18 cellular contexts compared by ENCODE assay signal in genomic region chr20:63360850-63361497, GRCh38. TPM values are rescaled to one million over a fixed set of nuclear protein-coding genes. Genes with fewer than 3 reads are reported as not detected.
DNase-seq lines count a peak whose midpoint lies in the region; ATAC-seq and TF ChIP-seq lines count a peak whose summit lies in the region.
"Had no signal": no experiment of that assay in that cellular context is flagged by ENCODE, and none has a peak within 500 bp of the region (broad histone marks: within the 10 kb centered on the region; RNA-seq: fewer than 3 reads in every experiment).

CHRNA4 (minus strand) TSS chr20:63361349; CDS start chr20:63361165, 184 bp downstream.

- H3K27me3 ChIP-seq in BLaER1 treated with 17β-estradiol and CSF1 and Interleukin-3, amounts not matched to agents 10 nM and 100 nM, result peaks cover 45 to 74% (median 57%) of the 10 kb centered on the region in 11 experiments
- H3K27me3 ChIP-seq in GM23338 (ENCODE audit: insufficient read depth), result peaks cover 18% of the 10 kb centered on the region

- peaks cover 0 to 78% (median 7%) of the 10 kb centered on the region in 11 experiments; a peak in 10 of 22 replicates for H4K20me1 ChIP-seq in BLaER1 treated with 17β-estradiol and CSF1 and Interleukin-3, amounts not matched to agents 10 nM and 100 nM
- no peaks in the 10 kb centered on the region for H4K20me1 ChIP-seq in GM23338 (replicated peaks; ENCODE audit: insufficient read depth)

- no peaks in the 10 kb centered on the region for H3K36me3 ChIP-seq in BLaER1 treated with 17β-estradiol and CSF1 and Interleukin-3, amounts not matched to agents 10 nM and 100 nM
- no peaks in the 10 kb centered on the region for H3K36me3 ChIP-seq in GM23338 (ENCODE audit: insufficient read depth)
- H3K36me3 ChIP-seq: left lung had no signal

- H3K36me3 Mint-ChIP-seq in GM23338 (ENCODE audit: low read depth), result no peaks in the 10 kb centered on the region; the same call in 2 of the 3 replicates
- H3K36me3 Mint-ChIP-seq in T-helper 2 cell treated with Interferon-gamma antibody and Interleukin-4, amounts not matched to agents 5 μg/mL and 100 μg/mL, for 36 hours (ENCODE audit: low read depth), result no peaks in the 10 kb centered on the region
- H3K36me3 Mint-ChIP-seq: activated naive CD4-positive, alpha-beta T cell treated with anti-CD3 and anti-CD28 coated beads, Interleukin-2, amount 50 U/mL, for 72 hours; natural killer cell had no signal

- H3K27me3 Mint-ChIP-seq in GM23338 (ENCODE audit: insufficient read depth, low read depth, poor library complexity), result peaks cover 24% of the 10 kb centered on the region
- H3K27me3 Mint-ChIP-seq in T-helper 2 cell treated with Interferon-gamma antibody and Interleukin-4, amounts not matched to agents 5 μg/mL and 100 μg/mL, for 36 hours (ENCODE audit: low read depth), result peaks cover 12% of the 10 kb centered on the region

- H3K9me3 ChIP-seq in BLaER1 treated with 17β-estradiol and CSF1 and Interleukin-3, amounts not matched to agents 10 nM and 100 nM (replicated peaks in 1 of 11), result no peaks in the 10 kb centered on the region
- H3K9me3 ChIP-seq: left lung had no signal

- H3K9me2 ChIP-seq in GM23338 (ENCODE audit: insufficient read depth), result no peaks in the 10 kb centered on the region

- no peak within 1 kb of the TSS for H3K27ac Mint-ChIP-seq in GM23338
- H3K27ac Mint-ChIP-seq in T-helper 2 cell treated with Interferon-gamma antibody and Interleukin-4, amounts not matched to agents 5 μg/mL and 100 μg/mL, for 36 hours, result no peak within 1 kb of the TSS
- H3K27ac Mint-ChIP-seq: activated B cell treated with CpG ODN at 0.5 μM for 24 hours; activated naive CD4-positive, alpha-beta T cell treated with anti-CD3 and anti-CD28 coated beads, Interleukin-2, amount 50 U/mL, for 72 hours; CD4-positive, alpha-beta T cell; natural killer cell; stimulated activated naive CD8-positive, alpha-beta T cell treated with anti-CD3 and anti-CD28 coated beads, Interleukin-15, Interleukin-2, amounts not matched to agents 100 ng/mL and 50 ng/mL, for 24 hours had no signal

- H3K4me1 ChIP-seq in BLaER1 treated with 17β-estradiol and CSF1 and Interleukin-3, amounts not matched to agents 10 nM and 100 nM, result peaks cover 0 to 20% (median 12%) of the 10 kb centered on the region in 10 experiments; a peak in 9 of 20 replicates
- no peaks in the 10 kb centered on the region for H3K4me1 ChIP-seq in GM23338 (ENCODE audit: insufficient read depth)
- H3K4me1 ChIP-seq: left lung had no signal

- peak within 1 kb of the TSS in 7 of 11 experiments; percentile 16 to 53 (median 24); a peak in 8 of 22 replicates for H3K4me2 ChIP-seq in BLaER1 treated with 17β-estradiol and CSF1 and Interleukin-3, amounts not matched to agents 10 nM and 100 nM
- H3K4me2 ChIP-seq in GM23338, result peak within 1 kb of the TSS; percentile 84

- no peak within 1 kb of the TSS for H3K9ac ChIP-seq in BLaER1 treated with 17β-estradiol and CSF1 and Interleukin-3, amounts not matched to agents 10 nM and 100 nM

- H2AFZ ChIP-seq in GM23338, result peak within 1 kb of the TSS; percentile 85

- H3K9me3 Mint-ChIP-seq in GM23338, result peaks cover 2% of the 10 kb centered on the region; the same call in 1 of the 3 replicates
- H3K9me3 Mint-ChIP-seq in T-helper 2 cell treated with Interferon-gamma antibody and Interleukin-4, amounts not matched to agents 5 μg/mL and 100 μg/mL, for 36 hours, result no peaks in the 10 kb centered on the region
- H3K9me3 Mint-ChIP-seq: activated B cell treated with CpG ODN at 0.5 μM for 24 hours; activated naive CD4-positive, alpha-beta T cell treated with anti-CD3 and anti-CD28 coated beads, Interleukin-2, amount 50 U/mL, for 72 hours; CD4-positive, alpha-beta T cell; natural killer cell; stimulated activated naive CD8-positive, alpha-beta T cell treated with anti-CD3 and anti-CD28 coated beads, Interleukin-15, Interleukin-2, amounts not matched to agents 100 ng/mL and 50 ng/mL, for 24 hours had no signal

- TF ChIP-seq CTCF in GM23338 (conservative IDR thresholded peaks at IDR 0.05; ENCODE audit: low read depth in 2 of 2) (no peak), coronary artery (IDR thresholded peaks at IDR 0.05) (no peak)

- no peaks in the 10 kb centered on the region for H3K79me2 ChIP-seq in GM23338 (replicated peaks; ENCODE audit: insufficient read depth)

- no peak within 1 kb of the TSS for H3K27ac ChIP-seq in BLaER1 treated with 17β-estradiol and CSF1 and Interleukin-3, amounts not matched to agents 10 nM and 100 nM
- H3K27ac ChIP-seq in GM23338 (ENCODE audit: low read depth) (no peak within 1 kb of the TSS), coronary artery (no peak within 1 kb of the TSS)
- H3K27ac ChIP-seq: left lung had no signal

- ATAC-seq in GM23338, result peak; percentile 44
- ATAC-seq in left lobe of liver, result no peak
- ATAC-seq: left lung, natural killer cell had no signal

- DNase-seq in GM23338 (ENCODE audit: low spot score) (peak; percentile 56), coronary artery (ENCODE audit: low spot score) (no peak), left lobe of liver (ENCODE audit: low spot score) (no peak), mucosa of gallbladder (ENCODE audit: low spot score) (no peak), NCI-H128 (lab: John Stamatoyannopoulos, UW; ENCODE audit: unreplicated experiment) (no peak), NCI-H1092 treated with DMSO at 0.1 percent for 48 hours (lab: John Stamatoyannopoulos, UW) (no peak)
- DNase-seq in T-helper 2 cell treated with Interferon-gamma antibody and Interleukin-4, amounts not matched to agents 5 μg/mL and 100 μg/mL, for 36 hours (ENCODE audit: low spot score), result no peak
- DNase-seq: activated B cell treated with CpG ODN at 0.5 μM for 24 hours; CD4-positive, alpha-beta T cell; GDM1; GOT3; natural killer cell; NCI-H226 had no signal

- peaks cover 10% of the 10 kb centered on the region for H3K4me1 Mint-ChIP-seq in GM23338
- H3K4me1 Mint-ChIP-seq in T-helper 2 cell treated with Interferon-gamma antibody and Interleukin-4, amounts not matched to agents 5 μg/mL and 100 μg/mL, for 36 hours (ENCODE audit: low read depth), result no peaks in the 10 kb centered on the region
- H3K4me1 Mint-ChIP-seq: natural killer cell had no signal

- peak within 1 kb of the TSS; percentile 63 for H3K4me3 Mint-ChIP-seq in GM23338
- H3K4me3 Mint-ChIP-seq in T-helper 2 cell treated with Interferon-gamma antibody and Interleukin-4, amounts not matched to agents 5 μg/mL and 100 μg/mL, for 36 hours, result no peak within 1 kb of the TSS
- H3K4me3 Mint-ChIP-seq: activated B cell treated with CpG ODN at 0.5 μM for 24 hours; CD4-positive, alpha-beta T cell; natural killer cell; stimulated activated naive CD8-positive, alpha-beta T cell treated with anti-CD3 and anti-CD28 coated beads, Interleukin-15, Interleukin-2, amounts not matched to agents 100 ng/mL and 50 ng/mL, for 24 hours had no signal

- no peaks in the 10 kb centered on the region for H3F3A ChIP-seq in GM23338 (replicated peaks; ENCODE audit: low read depth)

- H3K4me3 ChIP-seq in BLaER1 treated with 17β-estradiol and CSF1 and Interleukin-3, amounts not matched to agents 10 nM and 100 nM, result no peak within 1 kb of the TSS
- H3K4me3 ChIP-seq in GM23338, result peak within 1 kb of the TSS; percentile 64
- peak within 1 kb of the TSS; percentile 38 for H3K4me3 ChIP-seq in coronary artery
- H3K4me3 ChIP-seq: left lung had no signal

TF ChIP-seq in GM23338, 12 proteins besides CTCF, POLR2A, EP300 and RAD21:
- TF ChIP-seq CREB1 (CRISPR knock-in tag; IDR thresholded peaks at IDR 0.05; ENCODE audit: low read depth) (no peak), EZH2phosphoT487 (IDR thresholded peaks at IDR 0.05; ENCODE audit: unreplicated experiment) (no peak), ZNF114 (CRISPR knock-in tag; IDR thresholded peaks at IDR 0.05) (no peak)

RNA-seq across cellular contexts. Expression of gene CHRNA4, which starts in this region (rescaled TPM):
- 1.9 and 3.9 TPM in 2 replicates for total RNA-seq in GM23338 (2014; rRNA removed; shearing (Covaris generic))
- polyA plus RNA-seq in GM23338 (2016; fragmentation: Nextera tagmentation; extraction: Ambion mirVana), result 2.1 and 2.7 TPM in 2 replicates
- 145 TPM for total RNA-seq in left lobe of liver
- total RNA-seq in mucosa of gallbladder, result not detected
- total RNA-seq: activated B cell treated with CpG ODN at 0.5 μM for 24 hours; activated naive CD4-positive, alpha-beta T cell treated with anti-CD3 and anti-CD28 coated beads, Interleukin-2, amount 50 U/mL, for 72 hours; bronchial epithelial cell; CD4-positive, alpha-beta T cell; left lung; natural killer cell had no signal

Comparison
In these comparisons a context has a peak if more than half of its experiments do, and no peak if none do; other contexts are left out.
1. RNA of gene CHRNA4 (total RNA-seq): 145 TPM in left lobe of liver (single experiment); 1.9 to 3.9 TPM in GM23338 and not detected in mucosa of gallbladder (single experiment); every median in the first group is over 10 times any median in the second.
2. H3K4me3 ChIP-seq: peak in GM23338 (single experiment) and coronary artery (single experiment); none in BLaER1 treated with 17β-estradiol and CSF1 and Interleukin-3, amounts not matched to agents 10 nM and 100 nM (0 of 10).